30 cellular contexts compared by ENCODE assay signal in genomic region chr9:133987946-133988665, GRCh38. TPM values are rescaled to one million over a fixed set of nuclear protein-coding genes. Genes with fewer than 3 reads are reported as not detected.
DNase-seq lines count a peak whose midpoint lies in the region; ATAC-seq and TF ChIP-seq lines count a peak whose summit lies in the region.
"Had no signal": no experiment of that assay in that cellular context is flagged by ENCODE, and none has a peak within 500 bp of the region (broad histone marks: within the 10 kb centered on the region; RNA-seq: fewer than 3 reads in every experiment).

No MANE protein-coding gene starts in this region.

- WGBS in heart left ventricle, 4 donors, result 87 to 91% (median 89%) methylated on average over 12 to 16 of the region's 16 CpGs

- H3K4me1 ChIP-seq in heart left ventricle (peaks cover 0 to 19% (median 8%) of the 10 kb centered on the region in 12 donors), iPS-15b (ENCODE audit: control insufficient read depth, insufficient read depth, low read length) (peaks cover 2% of the 10 kb centered on the region)

- no peak overlapping the region for H3K4me3 ChIP-seq in heart left ventricle
- H3K4me3 ChIP-seq in iPS-15b (ENCODE audit: low read depth, low read length), result no peak overlapping the region
- H3K4me3 ChIP-seq: ascending aorta, GM23248, lower lobe of right lung, mucosa of descending colon, right lobe of liver, SJSA1, upper lobe of left lung had no signal

- no peak overlapping the region for H3K27ac Mint-ChIP-seq in nephron progenitor cell
- H3K27ac Mint-ChIP-seq in type B pancreatic cell, result peak overlapping the region; percentile 53
- H3K27ac Mint-ChIP-seq: activated CD4-positive, alpha-beta T cell treated with anti-CD3 and anti-CD28 coated beads, Interleukin-2, amount 10 ng/mL, durations not matched to agents 7 days and 5 days; activated naive CD8-positive, alpha-beta T cell treated with anti-CD3 and anti-CD28 coated beads for 36 hours; activated T-cell treated with anti-CD3 and anti-CD28 coated beads, Interleukin-2, amount 50 U/mL, for 24 hours; dendritic cell treated with granulocyte-macrophage colony-stimulating factor and Interleukin-4, amounts not matched to agents 40 ng/mL and 50 ng/mL, for 4 days had no signal

- ATAC-seq in Right ventricle myocardium inferior, result no peak
- no peak for ATAC-seq in heart left ventricle
- ATAC-seq in GM18867 (IDR thresholded peaks at IDR 0.05; ENCODE audit: unreplicated experiment), result no peak
- ATAC-seq: lower lobe of right lung, mucosa of descending colon, right lobe of liver had no signal

- no peaks in the 10 kb centered on the region for H3K36me3 Mint-ChIP-seq in nephron progenitor cell (ENCODE audit: low read depth)
- H3K36me3 Mint-ChIP-seq in type B pancreatic cell, result peaks cover 4% of the 10 kb centered on the region
- H3K36me3 Mint-ChIP-seq: activated naive CD8-positive, alpha-beta T cell treated with anti-CD3 and anti-CD28 coated beads for 36 hours had no signal

- H3K9ac ChIP-seq in iPS-15b (ENCODE audit: low read depth, low read length), result peak overlapping the region; percentile 24
- H3K9ac ChIP-seq: GM23248 had no signal

- no peak for TF ChIP-seq CTCF in heart left ventricle (IDR thresholded peaks at IDR 0.05)
- no peak for TF ChIP-seq CTCF in nephron progenitor cell (IDR thresholded peaks at IDR 0.05)
- no peak for TF ChIP-seq CTCF in type B pancreatic cell (conservative IDR thresholded peaks at IDR 0.05)

- intact Hi-C loops in Right ventricle myocardium inferior (cut with DNase I) (no loop called here), heart left ventricle (cut with DNase I) (no loop called here)

- H3K4me1 Mint-ChIP-seq in nephron progenitor cell (peaks cover 54% of the 10 kb centered on the region), type B pancreatic cell (ENCODE audit: unreplicated experiment) (peaks cover 37% of the 10 kb centered on the region)
- H3K4me1 Mint-ChIP-seq: activated naive CD8-positive, alpha-beta T cell treated with anti-CD3 and anti-CD28 coated beads for 36 hours had no signal

- H3K4me3 Mint-ChIP-seq in nephron progenitor cell, result peak overlapping the region; percentile 40
- peak overlapping the region; percentile 74 for H3K4me3 Mint-ChIP-seq in type B pancreatic cell
- H3K4me3 Mint-ChIP-seq: activated B cell treated with CpG ODN at 0.5 μM for 24 hours; activated CD4-positive, alpha-beta T cell treated with anti-CD3 and anti-CD28 coated beads, Interleukin-2, amount 10 ng/mL, durations not matched to agents 7 days and 5 days; activated naive CD8-positive, alpha-beta T cell treated with anti-CD3 and anti-CD28 coated beads for 36 hours; activated T-cell treated with anti-CD3 and anti-CD28 coated beads, Interleukin-2, amount 50 U/mL, for 24 hours; dendritic cell treated with granulocyte-macrophage colony-stimulating factor and Interleukin-4, amounts not matched to agents 40 ng/mL and 50 ng/mL, for 4 days had no signal

- DNase-seq in Right ventricle myocardium inferior (ENCODE audit: missing footprints) (peak; percentile 27), heart left ventricle (no peak), nephron progenitor cell (no peak), type B pancreatic cell (ENCODE audit: extremely low spot score, unreplicated experiment) (no peak), NCI-H774 (lab: John Stamatoyannopoulos, UW) (no peak)
- no peak for DNase-seq in stimulated activated CD4-positive, alpha-beta T cell treated with anti-CD3 and anti-CD28 coated beads, Interleukin-4, amount 100 ng/mL, for 1 hour
- DNase-seq: activated B cell treated with CpG ODN at 0.5 μM for 24 hours; activated CD4-positive, alpha-beta T cell treated with anti-CD3 and anti-CD28 coated beads, Interleukin-2, amount 10 ng/mL, durations not matched to agents 7 days and 5 days; activated gamma-delta T cell; activated naive CD8-positive, alpha-beta T cell treated with anti-CD3 and anti-CD28 coated beads for 36 hours; activated T-cell treated with anti-CD3 and anti-CD28 coated beads, Interleukin-2, amount 50 U/mL, for 24 hours; C1 segment of cervical spinal cord; caudate nucleus; COR-L47; erythroblast; GM23248; lower lobe of right lung; NCI-H1048; NCI-H446; NCI-H82; stimulated activated CD4-positive, alpha-beta T cell treated with anti-CD3 and anti-CD28 coated beads, Interleukin-4, amount 100 ng/mL, for 24 hours; upper lobe of left lung had no signal

- H3K9me3 ChIP-seq in heart left ventricle (no peaks in the 10 kb centered on the region), iPS-15b (ENCODE audit: control insufficient read depth, insufficient read depth, low read length) (no peaks in the 10 kb centered on the region)
- H3K9me3 ChIP-seq: ascending aorta, lower lobe of right lung, mucosa of descending colon, right lobe of liver, upper lobe of left lung had no signal

- H3K27me3 ChIP-seq in heart left ventricle, result peaks cover 0 to 4% (median 0%) of the 10 kb centered on the region in 9 donors
- H3K27me3 ChIP-seq in iPS-15b (ENCODE audit: control insufficient read depth, insufficient read depth, low read length), result no peaks in the 10 kb centered on the region
- H3K27me3 ChIP-seq: ascending aorta, right lobe of liver, SJSA1, upper lobe of left lung had no signal

- H3K36me3 ChIP-seq in heart left ventricle, result no peaks in the 10 kb centered on the region
- no peaks in the 10 kb centered on the region for H3K36me3 ChIP-seq in iPS-15b (ENCODE audit: control insufficient read depth, insufficient read depth, low read length)
- H3K36me3 ChIP-seq: ascending aorta, lower lobe of right lung, right lobe of liver, upper lobe of left lung had no signal

- H3K27ac ChIP-seq in heart left ventricle, result no peak overlapping the region
- H3K27ac ChIP-seq: 22Rv1, ascending aorta, GM23248, lower lobe of right lung, right lobe of liver, SJSA1, upper lobe of left lung had no signal

- TF ChIP-seq POLR2A in heart left ventricle (IDR thresholded peaks at IDR 0.05), result no peak

- H3K27me3 Mint-ChIP-seq in nephron progenitor cell (ENCODE audit: low read depth, poor library complexity), result peaks cover 3% of the 10 kb centered on the region
- no peaks in the 10 kb centered on the region for H3K27me3 Mint-ChIP-seq in type B pancreatic cell
- H3K27me3 Mint-ChIP-seq: activated B cell treated with CpG ODN at 0.5 μM for 24 hours had no signal

- no peaks in the 10 kb centered on the region for H3K9me3 Mint-ChIP-seq in nephron progenitor cell
- no peaks in the 10 kb centered on the region for H3K9me3 Mint-ChIP-seq in type B pancreatic cell
- H3K9me3 Mint-ChIP-seq: activated B cell treated with CpG ODN at 0.5 μM for 24 hours; activated CD4-positive, alpha-beta T cell treated with anti-CD3 and anti-CD28 coated beads, Interleukin-2, amount 10 ng/mL, durations not matched to agents 7 days and 5 days; activated naive CD8-positive, alpha-beta T cell treated with anti-CD3 and anti-CD28 coated beads for 36 hours; activated T-cell treated with anti-CD3 and anti-CD28 coated beads, Interleukin-2, amount 50 U/mL, for 24 hours; dendritic cell treated with granulocyte-macrophage colony-stimulating factor and Interleukin-4, amounts not matched to agents 40 ng/mL and 50 ng/mL, for 4 days had no signal

RNA-seq across cellular contexts. Expression of gene VAV2, which starts 4.0 kb away (rescaled TPM):
- total RNA-seq in Right ventricle myocardium inferior (7.6 TPM), heart left ventricle (1 to 10 TPM; 3.4 to 9.9 (median 5.3) TPM), type B pancreatic cell (ENCODE audit: low replicate concordance) (39.4 and 54.3 TPM in 2 replicates)
- 1 to 10 TPM; 3.3 to 6.5 TPM for polyA plus RNA-seq in heart left ventricle

RNA-seq across cellular contexts. Expression of gene BRD3OS, which starts 37.2 kb away (rescaled TPM):
- total RNA-seq in Right ventricle myocardium inferior (6.2 TPM), heart left ventricle (10 to 100 TPM in 4 of 9 donors, 1 to 10 TPM in 5; 5.3 to 13.8 (median 9.3) TPM), type B pancreatic cell (ENCODE audit: low replicate concordance) (17.0 and 24.0 TPM in 2 replicates)
- polyA plus RNA-seq in heart left ventricle, result 1 to 10 TPM; 1.8 to 8.9 TPM
